Comparison of ENCODE assay signal across 25 cellular contexts in genomic region chr1:147719711-147720225, GRCh38. TPM values are rescaled to one million over a fixed set of nuclear protein-coding genes. Genes with fewer than 3 reads are reported as not detected.
"Had no signal": no experiment of that assay in that cellular context is flagged by ENCODE, and none has a peak within 500 bp of the region (broad histone marks: within the 10 kb centered on the region; RNA-seq: fewer than 3 reads in every experiment).

No MANE protein-coding gene starts in this region.

- H3K27ac ChIP-seq: Peyer's patch, RWPE1, SJSA1 had no signal

- H3K36me3 ChIP-seq: Peyer's patch, SJSA1 had no signal

- H3K9me3 ChIP-seq: Peyer's patch, SJSA1 had no signal

- DNase-seq: activated CD4-positive, alpha-beta T cell treated with anti-CD3 and anti-CD28 coated beads for 48 hours; activated CD4-positive, alpha-beta T cell treated with anti-CD3 and anti-CD28 coated beads, Interleukin-2, amount 50 U/mL, for 48 hours; activated CD4-positive, CD25-positive, alpha-beta regulatory T cell treated with anti-CD3 and anti-CD28 coated beads, Interleukin-2, amount 50 U/mL, for 72 hours; activated gamma-delta T cell; activated naive CD4-positive, alpha-beta T cell treated with anti-CD3 and anti-CD28 coated beads for 36 hours; activated T-cell treated with anti-CD3 and anti-CD28 coated beads for 4 hours; activated T-cell treated with anti-CD3 and anti-CD28 coated beads, Interleukin-2, amount 50 U/mL, for 48 hours; cerebellar nuclear complex; IMR-90; KG1; NCI-H1048; NCI-H146; NCI-H187 treated with DMSO at 0.1 percent for 48 hours; NCI-H2081 treated with DMSO at 0.1 percent for 48 hours; NCI-H446; NCI-H524 treated with DMSO at 0.1 percent for 48 hours; NCI-H748 treated with DMSO at 0.1 percent for 48 hours; Peyer's patch had no signal

- H3K27ac Mint-ChIP-seq: activated naive CD4-positive, alpha-beta T cell treated with anti-CD3 and anti-CD28 coated beads for 36 hours; activated naive CD8-positive, alpha-beta T cell; activated T-helper 17 cell treated with anti-CD3 and anti-CD28 coated beads, Interleukin-2, amount 50 U/mL, for 72 hours; T-helper 1 cell treated with Interleukin-12 subunit alpha and Interleukin-12 subunit beta and Interleukin-4 antibody, amounts not matched to agents 30 μg/mL and 1 μg/mL, for 36 hours had no signal

- ATAC-seq: activated T-helper 17 cell treated with anti-CD3 and anti-CD28 coated beads, Interleukin-2, amount 50 U/mL, for 72 hours had no signal

- H3K27me3 ChIP-seq: Peyer's patch had no signal

- H3K4me3 ChIP-seq: Peyer's patch, SJSA1 had no signal

- H3K4me3 Mint-ChIP-seq: activated naive CD4-positive, alpha-beta T cell treated with anti-CD3 and anti-CD28 coated beads for 36 hours; activated naive CD8-positive, alpha-beta T cell; activated T-helper 17 cell treated with anti-CD3 and anti-CD28 coated beads, Interleukin-2, amount 50 U/mL, for 72 hours; T-helper 1 cell treated with Interleukin-12 subunit alpha and Interleukin-12 subunit beta and Interleukin-4 antibody, amounts not matched to agents 30 μg/mL and 1 μg/mL, for 36 hours had no signal

- H3K4me1 ChIP-seq: Peyer's patch, SJSA1 had no signal

RNA-seq across cellular contexts. Expression of gene GJA5, which starts 40.6 kb away (rescaled TPM):
- total RNA-seq: activated CD8-positive, alpha-beta memory T cell treated with anti-CD3 and anti-CD28 coated beads for 36 hours; activated naive CD4-positive, alpha-beta T cell treated with anti-CD3 and anti-CD28 coated beads for 36 hours; activated T-helper 17 cell treated with anti-CD3 and anti-CD28 coated beads, Interleukin-2, amount 50 U/mL, for 72 hours; IMR-90; LHCN-M2; SJSA1 had no signal
